ENCODE assay signal across 20 cellular contexts in genomic region chr1:74395492-74395891, GRCh38.
DNase-seq lines count a peak whose midpoint lies in the region; ATAC-seq, FAIRE-seq and TF ChIP-seq lines count a peak whose summit lies in the region.
"Had no signal": no experiment of that assay in that cellular context is flagged by ENCODE, and none has a peak within 500 bp of the region (broad histone marks: within the 10 kb centered on the region; RNA-seq: fewer than 3 reads in every experiment).

No MANE protein-coding gene starts in this region.

- peak overlapping the region; percentile 5 for H3K18ac ChIP-seq in neuronal stem cell (ENCODE audit: low read length)

- no peaks in the 10 kb centered on the region for H3K79me1 ChIP-seq in neuronal stem cell (ENCODE audit: low read depth, low read length)

- intact Hi-C loops in heart left ventricle (cut with DNase I) (no loop called here), cardiac septum (cut with DNase I) (loop anchor here (5.0 kb wide), 1 partner anchor 38 kb away; no protein-coding TSS in a partner anchor), heart right ventricle (cut with DNase I) (loop anchor here in 1 of 10 donors (5.0 kb wide), 1 partner anchor 198 kb away; the partner anchor contains the start of genes FPGT and LRRIQ3)

- no peak overlapping the region for H4K91ac ChIP-seq in neuronal stem cell (ENCODE audit: low read depth, low read length, poor library complexity)

- peak overlapping the region; percentile 46 for H2AFZ ChIP-seq in neuronal stem cell (ENCODE audit: low read length)
- H2AFZ ChIP-seq: parathyroid adenoma had no signal

- H3K4me2 ChIP-seq in neuronal stem cell (ENCODE audit: insufficient read depth, low read length, poor library complexity, severe bottlenecking), result no peak overlapping the region
- H3K4me2 ChIP-seq: smooth muscle cell had no signal

- no peak overlapping the region for H3K4ac ChIP-seq in neuronal stem cell (ENCODE audit: low read length)

- H2BK15ac ChIP-seq in neuronal stem cell (ENCODE audit: low read length), result no peak overlapping the region

- TF ChIP-seq POLR2A in heart left ventricle (IDR thresholded peaks at IDR 0.05), result no peak

- WGBS in heart left ventricle, 4 donors, result 32 to 53% (median 41%) methylated on average over 5 of the region's 5 CpGs
- 21 to 44% methylated on average over 5 of the region's 5 CpGs for WGBS in heart right ventricle, 2 donors
- no CpG with 5 or more reads among the region's 5 CpGs for WGBS in neuronal stem cell (ENCODE audit: extremely low coverage in 2 of 2, insufficient read length in 2 of 2, insufficient replicate concordance in 1 of 2), 2 donors

- no peak overlapping the region for H3K23ac ChIP-seq in neuronal stem cell (ENCODE audit: low read depth, low read length, poor library complexity)

- peak overlapping the region; percentile 24 to 70 (median 52) for H3K27ac ChIP-seq in heart left ventricle
- peak overlapping the region in 9 of 10 donors; percentile 20 to 73 (median 63) for H3K27ac ChIP-seq in heart right ventricle
- no peak overlapping the region for H3K27ac ChIP-seq in neuronal stem cell (replicated peaks; ENCODE audit: low read length)
- H3K27ac ChIP-seq: parathyroid adenoma had no signal

- ATAC-seq in heart left ventricle (peak in 2 of 4 donors; percentile 10 to 42), heart right ventricle (peak in 5 of 8 donors; percentile 14 to 44 (median 30)), HG03108 (IDR thresholded peaks at IDR 0.05; ENCODE audit: unreplicated experiment) (no peak)
- ATAC-seq: activated CD4-positive, CD25-positive, alpha-beta regulatory T cell treated with anti-CD3 and anti-CD28 coated beads, Interleukin-2, amount 50 U/mL, for 24 hours; activated T-helper 17 cell treated with anti-CD3 and anti-CD28 coated beads, Interleukin-2, amount 50 U/mL, for 72 hours; mucosa of descending colon had no signal

- no peak overlapping the region for H2BK12ac ChIP-seq in neuronal stem cell (ENCODE audit: low read length)

- no peaks in the 10 kb centered on the region for H3K27me3 ChIP-seq in heart left ventricle
- no peaks in the 10 kb centered on the region for H3K27me3 ChIP-seq in heart right ventricle
- H3K27me3 ChIP-seq in neuronal stem cell (ENCODE audit: control insufficient read depth in 3 of 3, insufficient read depth in 3 of 3, low read depth in 1 of 3, low read length in 3 of 3), result no peaks in the 10 kb centered on the region

- TF ChIP-seq CTCF in heart left ventricle (IDR thresholded peaks at IDR 0.05) (no peak), heart right ventricle (IDR thresholded peaks at IDR 0.05) (no peak)

- FAIRE-seq in GM19239 (lab: Jason Lieb, UNC), result no peak

- H4K8ac ChIP-seq in neuronal stem cell (ENCODE audit: low read depth, low read length), result no peak overlapping the region

- no peak overlapping the region for H3K9ac ChIP-seq in neuronal stem cell (ENCODE audit: low read depth, low read length, poor library complexity)
- H3K9ac ChIP-seq: parathyroid adenoma had no signal

- H3K9me3 ChIP-seq in heart left ventricle (no peaks in the 10 kb centered on the region), heart right ventricle (no peaks in the 10 kb centered on the region), neuronal stem cell (replicated peaks in 1 of 2; ENCODE audit: control insufficient read depth in 2 of 2, insufficient read depth in 1 of 2, low read depth in 1 of 2, low read length in 2 of 2) (no peaks in the 10 kb centered on the region)
- H3K9me3 ChIP-seq: mucosa of descending colon had no signal

- no peak overlapping the region for H2BK120ac ChIP-seq in neuronal stem cell (ENCODE audit: low read depth, low read length)

- no peak overlapping the region for H3K4me3 ChIP-seq in heart left ventricle
- no peak overlapping the region for H3K4me3 ChIP-seq in heart right ventricle
- no peak overlapping the region for H3K4me3 ChIP-seq in neuronal stem cell (ENCODE audit: low read length in 2 of 2)
- H3K4me3 ChIP-seq: mucosa of descending colon, smooth muscle cell had no signal

- no peak overlapping the region for H3K14ac ChIP-seq in neuronal stem cell (ENCODE audit: low read length)

- H3K36me3 ChIP-seq in heart left ventricle (no peaks in the 10 kb centered on the region), heart right ventricle (no peaks in the 10 kb centered on the region), neuronal stem cell (replicated peaks in 1 of 2; ENCODE audit: control insufficient read depth in 2 of 2, insufficient read depth in 2 of 2, low read length in 2 of 2) (no peaks in the 10 kb centered on the region)

- no peak overlapping the region for H2BK5ac ChIP-seq in neuronal stem cell (ENCODE audit: low read length)

- peaks cover 0 to 55% (median 25%) of the 10 kb centered on the region in 12 donors for H3K4me1 ChIP-seq in heart left ventricle
- H3K4me1 ChIP-seq in heart right ventricle, result peaks cover 17 to 57% (median 44%) of the 10 kb centered on the region in 9 donors
- H3K4me1 ChIP-seq in neuronal stem cell (ENCODE audit: control insufficient read depth in 2 of 2, insufficient read depth in 1 of 2, low read depth in 1 of 2, low read length in 2 of 2), result peaks cover 0 to 12% of the 10 kb centered on the region in 2 donors
- H3K4me1 ChIP-seq: parathyroid adenoma had no signal

- peak in 3 of 5 donors; percentile 29 to 57 (median 34) for DNase-seq in heart left ventricle
- DNase-seq in cardiac septum (ENCODE audit: low spot score), result no peak
- no peak for DNase-seq in heart right ventricle
- DNase-seq in neuronal stem cell (ENCODE audit: low spot score), result no peak
- DNase-seq in activated T-cell treated with anti-CD3 and anti-CD28 coated beads, Interleukin-2, amount 50 U/mL, for 48 hours, result no peak
- no peak for DNase-seq in A172 (ENCODE audit: low spot score)
- DNase-seq in GM19239 (ENCODE audit: insufficient read length, low spot score), result no peak
- DNase-seq: 8988T; effector CD4-positive, alpha-beta T cell; hippocampal formation; NCI-H146; NCI-H82; stimulated activated CD8-positive, alpha-beta memory T cell treated with anti-CD3 and anti-CD28 coated beads, Interleukin-4, amount 100 ng/mL, for 48 hours; T-helper 9 cell had no signal

- H2AK5ac ChIP-seq in neuronal stem cell (ENCODE audit: low read depth, low read length), result no peak overlapping the region

Comparison
In these comparisons a context has a peak if more than half of its experiments do, and no peak if none do; other contexts are left out.
1. DNase-seq: peak in heart left ventricle (3 of 5); none in cardiac septum (single experiment), heart right ventricle (0 of 2), neuronal stem cell (single experiment), activated T-cell treated with anti-CD3 and anti-CD28 coated beads, Interleukin-2, amount 50 U/mL, for 48 hours (0 of 2), A172 (single experiment) and GM19239 (single experiment).